ENCODE assay signal across 2 cellular contexts in the genomic region with DNA sequence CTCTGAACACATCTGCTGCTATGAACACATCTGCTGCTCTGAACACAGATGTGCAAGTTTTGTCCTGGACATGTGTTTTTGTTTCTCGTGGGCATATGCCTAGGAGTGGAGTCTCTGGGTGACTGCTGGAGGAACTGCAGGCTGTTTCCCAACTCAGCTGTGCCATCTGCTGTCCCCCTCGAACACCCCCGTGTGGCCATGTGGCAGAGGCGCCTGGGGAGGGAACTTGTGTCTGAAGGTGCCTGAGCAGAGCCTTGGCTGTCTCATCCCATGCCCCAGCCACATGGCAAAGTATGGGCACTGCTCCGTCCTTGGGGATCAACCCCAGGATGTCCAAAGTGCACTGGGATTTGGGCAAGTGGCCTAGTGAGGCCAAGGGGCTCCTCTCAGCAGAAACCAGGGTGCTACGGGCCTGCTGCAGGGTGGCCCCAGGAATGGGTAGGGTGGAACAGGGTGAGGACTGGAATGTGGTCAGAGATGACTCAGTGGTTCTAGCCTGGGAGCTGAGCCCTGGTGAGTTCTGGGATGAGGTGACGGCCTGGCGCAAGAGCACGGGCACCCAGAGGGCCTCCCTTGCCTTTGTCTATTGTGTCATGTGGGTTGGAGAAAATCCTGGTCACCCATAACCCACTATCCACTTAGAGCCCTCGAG.
TF ChIP-seq lines count a peak whose summit lies in the region.

No MANE protein-coding gene starts in this region.

TF ChIP-seq in HCT116, 20 proteins besides CTCF, POLR2A, EP300 and RAD21 (continued from another document):
- TF ChIP-seq, protein P1, sequence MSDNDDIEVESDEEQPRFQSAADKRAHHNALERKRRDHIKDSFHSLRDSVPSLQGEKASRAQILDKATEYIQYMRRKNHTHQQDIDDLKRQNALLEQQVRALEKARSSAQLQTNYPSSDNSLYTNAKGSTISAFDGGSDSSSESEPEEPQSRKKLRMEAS (IDR thresholded peaks at IDR 0.05), result peak; percentile 89
- TF ChIP-seq POLR2AphosphoS5 (IDR thresholded peaks at IDR 0.05; ENCODE audit: low read depth, low read length), result peak; percentile 37; the same call in 1 of the 2 replicates
- TF ChIP-seq SIN3A (IDR thresholded peaks at IDR 0.05; ENCODE audit: low read depth), result peak; percentile 52; the same call in 1 of the 2 replicates

TF ChIP-seq in SK-N-SH, 30 proteins besides CTCF, POLR2A, EP300 and RAD21 (continued from another document):
- TF ChIP-seq USF2 (IDR thresholded peaks at IDR 0.05; ENCODE audit: borderline replicate concordance, low read depth, low read length), result no peak
- no peak for TF ChIP-seq NRF1 (IDR thresholded peaks at IDR 0.05; ENCODE audit: low read depth, low read length)
- TF ChIP-seq TEAD4 (IDR thresholded peaks at IDR 0.05; ENCODE audit: borderline replicate concordance, insufficient read depth), result no peak
- TF ChIP-seq, protein P2, sequence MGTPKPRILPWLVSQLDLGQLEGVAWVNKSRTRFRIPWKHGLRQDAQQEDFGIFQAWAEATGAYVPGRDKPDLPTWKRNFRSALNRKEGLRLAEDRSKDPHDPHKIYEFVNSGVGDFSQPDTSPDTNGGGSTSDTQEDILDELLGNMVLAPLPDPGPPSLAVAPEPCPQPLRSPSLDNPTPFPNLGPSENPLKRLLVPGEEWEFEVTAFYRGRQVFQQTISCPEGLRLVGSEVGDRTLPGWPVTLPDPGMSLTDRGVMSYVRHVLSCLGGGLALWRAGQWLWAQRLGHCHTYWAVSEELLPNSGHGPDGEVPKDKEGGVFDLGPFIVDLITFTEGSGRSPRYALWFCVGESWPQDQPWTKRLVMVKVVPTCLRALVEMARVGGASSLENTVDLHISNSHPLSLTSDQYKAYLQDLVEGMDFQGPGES (IDR thresholded peaks at IDR 0.05; ENCODE audit: low read depth, low read length), result no peak
- TF ChIP-seq GATA2 (CRISPR knock-in tag; IDR thresholded peaks at IDR 0.05), result no peak
- TF ChIP-seq NFIC (IDR thresholded peaks at IDR 0.05; ENCODE audit: borderline replicate concordance), result no peak
- no peak for TF ChIP-seq RFX5 (IDR thresholded peaks at IDR 0.05; ENCODE audit: low read length)
- no peak for TF ChIP-seq TAF1 (IDR thresholded peaks at IDR 0.05; ENCODE audit: borderline replicate concordance, low read depth, low read length)
- no peak; the same call in 1 of the 2 replicates for TF ChIP-seq SMC3 (IDR thresholded peaks at IDR 0.05; ENCODE audit: low read depth, low read length)
- TF ChIP-seq ZBTB33 (IDR thresholded peaks at IDR 0.05; ENCODE audit: borderline replicate concordance, low read depth), result no peak
- no peak; the same call in 1 of the 2 replicates for TF ChIP-seq POLR2AphosphoS5 (IDR thresholded peaks at IDR 0.05; ENCODE audit: low read depth, low read length)
- TF ChIP-seq, protein P3, sequence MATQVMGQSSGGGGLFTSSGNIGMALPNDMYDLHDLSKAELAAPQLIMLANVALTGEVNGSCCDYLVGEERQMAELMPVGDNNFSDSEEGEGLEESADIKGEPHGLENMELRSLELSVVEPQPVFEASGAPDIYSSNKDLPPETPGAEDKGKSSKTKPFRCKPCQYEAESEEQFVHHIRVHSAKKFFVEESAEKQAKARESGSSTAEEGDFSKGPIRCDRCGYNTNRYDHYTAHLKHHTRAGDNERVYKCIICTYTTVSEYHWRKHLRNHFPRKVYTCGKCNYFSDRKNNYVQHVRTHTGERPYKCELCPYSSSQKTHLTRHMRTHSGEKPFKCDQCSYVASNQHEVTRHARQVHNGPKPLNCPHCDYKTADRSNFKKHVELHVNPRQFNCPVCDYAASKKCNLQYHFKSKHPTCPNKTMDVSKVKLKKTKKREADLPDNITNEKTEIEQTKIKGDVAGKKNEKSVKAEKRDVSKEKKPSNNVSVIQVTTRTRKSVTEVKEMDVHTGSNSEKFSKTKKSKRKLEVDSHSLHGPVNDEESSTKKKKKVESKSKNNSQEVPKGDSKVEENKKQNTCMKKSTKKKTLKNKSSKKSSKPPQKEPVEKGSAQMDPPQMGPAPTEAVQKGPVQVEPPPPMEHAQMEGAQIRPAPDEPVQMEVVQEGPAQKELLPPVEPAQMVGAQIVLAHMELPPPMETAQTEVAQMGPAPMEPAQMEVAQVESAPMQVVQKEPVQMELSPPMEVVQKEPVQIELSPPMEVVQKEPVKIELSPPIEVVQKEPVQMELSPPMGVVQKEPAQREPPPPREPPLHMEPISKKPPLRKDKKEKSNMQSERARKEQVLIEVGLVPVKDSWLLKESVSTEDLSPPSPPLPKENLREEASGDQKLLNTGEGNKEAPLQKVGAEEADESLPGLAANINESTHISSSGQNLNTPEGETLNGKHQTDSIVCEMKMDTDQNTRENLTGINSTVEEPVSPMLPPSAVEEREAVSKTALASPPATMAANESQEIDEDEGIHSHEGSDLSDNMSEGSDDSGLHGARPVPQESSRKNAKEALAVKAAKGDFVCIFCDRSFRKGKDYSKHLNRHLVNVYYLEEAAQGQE (IDR thresholded peaks at IDR 0.05; ENCODE audit: low read depth, low read length), result no peak
- no peak for TF ChIP-seq USF1 (IDR thresholded peaks at IDR 0.05; ENCODE audit: borderline replicate concordance, low read depth)
- TF ChIP-seq FOXM1 (IDR thresholded peaks at IDR 0.05; ENCODE audit: low read depth), result no peak
- peak; percentile 32; the same call in 1 of the 2 replicates for TF ChIP-seq FOSL2 (IDR thresholded peaks at IDR 0.05; ENCODE audit: borderline replicate concordance, low read depth)
- no peak for TF ChIP-seq YY1 (IDR thresholded peaks at IDR 0.05; ENCODE audit: low read depth)
- no peak for TF ChIP-seq SIN3A (IDR thresholded peaks at IDR 0.05; ENCODE audit: borderline replicate concordance, low read depth, low read length)
- no peak for TF ChIP-seq EZH2phosphoT487 (IDR thresholded peaks at IDR 0.05; ENCODE audit: borderline replicate concordance, low read depth)
- peak; percentile 89; the same call in 1 of the 2 replicates for TF ChIP-seq MXI1 (IDR thresholded peaks at IDR 0.05; ENCODE audit: low read depth, low read length)
- no peak for TF ChIP-seq RXRA (IDR thresholded peaks at IDR 0.05; ENCODE audit: borderline replicate concordance, low read depth)
